ENCODE assay signal across 11 cellular contexts in the genomic region with DNA sequence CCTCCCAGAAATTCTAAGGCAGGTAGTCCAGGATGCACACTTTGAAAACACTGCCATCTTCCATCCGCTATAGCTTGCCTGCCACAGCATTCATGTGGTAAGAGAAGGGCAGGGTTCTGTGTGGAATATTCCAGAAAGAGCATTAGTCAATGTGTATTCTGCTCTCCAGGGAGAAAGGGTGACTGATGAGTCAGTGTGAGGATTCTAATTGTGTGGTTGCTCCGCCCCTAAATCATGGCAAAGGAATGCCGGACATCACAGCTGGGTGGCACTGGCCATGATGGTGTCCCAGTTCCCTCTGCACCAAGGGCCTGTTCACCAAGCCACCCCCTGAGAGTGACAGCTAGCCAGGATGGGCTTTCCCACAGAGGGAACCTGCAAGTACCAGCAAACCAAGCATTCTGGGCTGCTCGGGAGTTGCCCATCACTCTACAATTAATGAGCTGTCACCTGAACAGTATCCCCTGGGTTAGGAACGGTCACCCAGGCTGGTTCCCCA. TPM values are rescaled to one million over a fixed set of nuclear protein-coding genes. Genes with fewer than 3 reads are reported as not detected.
DNase-seq lines count a peak whose midpoint lies in the region; ATAC-seq and TF ChIP-seq lines count a peak whose summit lies in the region.
"Had no signal": no experiment of that assay in that cellular context is flagged by ENCODE, and none has a peak within 500 bp of the region (broad histone marks: within the 10 kb centered on the region; RNA-seq: fewer than 3 reads in every experiment).

No MANE protein-coding gene starts in this region.

- in situ Hi-C loops in Caki2 (cut with HindIII; ENCODE audit: low pct_unique_long_range_greater_than_20kb, low sequenced_read_pairs) = no loop called here

- DNase-seq in Caki2 (ENCODE audit: low read depth) (peak; percentile 86), NCI-H226 (peak; percentile 51), epithelial cell of esophagus (ENCODE audit: low read depth) (peak; percentile 88), non-pigmented ciliary epithelial cell (ENCODE audit: low read depth) (peak; percentile 67), NCI-H748 treated with DMSO at 0.1 percent for 48 hours (lab: John Stamatoyannopoulos, UW) (no peak), UCSD-AML1 (lab: John Stamatoyannopoulos, UW; ENCODE audit: unreplicated experiment) (no peak)
- no peak for DNase-seq in activated naive CD4-positive, alpha-beta T cell treated with anti-CD3 and anti-CD28 coated beads, Interleukin-2, amount 50 U/mL, for 16 hours
- DNase-seq: uterus had no signal

- ATAC-seq in HG03135 (IDR thresholded peaks at IDR 0.05; ENCODE audit: unreplicated experiment) = no peak

- no peak overlapping the region for H3K4me3 ChIP-seq in epithelial cell of esophagus (ENCODE audit: low read length)
- H3K4me3 ChIP-seq: ascending aorta, neural progenitor cell, uterus had no signal

- TF ChIP-seq CTCF in epithelial cell of esophagus (IDR thresholded peaks at IDR 0.05; ENCODE audit: insufficient read depth, low read depth, low read length, missing control alignments) = no peak

RNA-seq across cellular contexts. Expression of a gene that starts 9.5 kb away (rescaled TPM):
- 14.8 and 34.3 TPM in 2 replicates for total RNA-seq in Caki2 (2014; rRNA removed; shearing (Covaris generic); ENCODE audit: low replicate concordance)

RNA-seq across cellular contexts. Expression of a gene that starts 45.2 kb away (rescaled TPM):
- total RNA-seq in Caki2 (2014; rRNA removed; shearing (Covaris generic); ENCODE audit: low replicate concordance) = 23.5 and 30.3 TPM in 2 replicates

RNA-seq across cellular contexts. Expression of a gene that starts 54.1 kb away (rescaled TPM):
- not detected in 2 replicates for total RNA-seq in Caki2 (2014; rRNA removed; shearing (Covaris generic); ENCODE audit: low replicate concordance)
- total RNA-seq: ascending aorta, uterus had no signal

Comparison
In these comparisons a context has a peak if more than half of its experiments do, and no peak if none do; other contexts are left out.
1. DNase-seq: peak in Caki2 (single experiment), NCI-H226 (single experiment), epithelial cell of esophagus (single experiment) and non-pigmented ciliary epithelial cell (single experiment); none in NCI-H748 treated with DMSO at 0.1 percent for 48 hours (single experiment), UCSD-AML1 (single experiment) and activated naive CD4-positive, alpha-beta T cell treated with anti-CD3 and anti-CD28 coated beads, Interleukin-2, amount 50 U/mL, for 16 hours (single experiment).